Comparison of ENCODE assay signal across 8 cellular contexts in genomic region chr15:40098489-40099261, GRCh38. TPM values are rescaled to one million over a fixed set of nuclear protein-coding genes. Genes with fewer than 3 reads are reported as not detected.
DNase-seq lines count a peak whose midpoint lies in the region; ATAC-seq lines count a peak whose summit lies in the region.

No MANE protein-coding gene starts in this region.

- H3K36me3 ChIP-seq in ectodermal cell (ENCODE audit: control insufficient read depth, insufficient read depth, low read length), result peaks cover 19% of the 10 kb centered on the region

- ATAC-seq in GM19397 (IDR thresholded peaks at IDR 0.05; ENCODE audit: unreplicated experiment) (peak; percentile 83), HG03460 (IDR thresholded peaks at IDR 0.05; ENCODE audit: unreplicated experiment) (peak; percentile 85)

- H3K4me1 ChIP-seq in ectodermal cell (ENCODE audit: control insufficient read depth, insufficient read depth, low read length), result peaks cover 66% of the 10 kb centered on the region

- WGBS in ectodermal cell, 2 experiments, result 58 to 67% methylated on average over 12 of the region's 12 CpGs

- H3K27ac ChIP-seq in ectodermal cell (ENCODE audit: insufficient read depth, low read depth, low read length, poor library complexity, severe bottlenecking), result peak overlapping the region; percentile 44

- peak; percentile 85 for DNase-seq in CD1c-positive myeloid dendritic cell (ENCODE audit: extremely low spot score)
- peak; percentile 84 for DNase-seq in NCI-H510A (lab: John Stamatoyannopoulos, UW)
- DNase-seq in activated CD4-positive, alpha-beta T cell treated with anti-CD3 and anti-CD28 coated beads, Interleukin-2, amount 50 U/mL, for 4 hours, result peak; percentile 36 to 53
- DNase-seq in midbrain (lab: John Stamatoyannopoulos, UW), result peak; percentile 27
- DNase-seq in stimulated activated CD8-positive, alpha-beta memory T cell treated with anti-CD3 and anti-CD28 coated beads, Interleukin-4, amount 100 ng/mL, for 48 hours, result peak; percentile 71

- no peak overlapping the region for H3K4me3 ChIP-seq in ectodermal cell (ENCODE audit: insufficient read depth, low read depth, low read length)

- H3K9me3 ChIP-seq in ectodermal cell (ENCODE audit: control insufficient read depth, low read length), result no peaks in the 10 kb centered on the region

- no peaks in the 10 kb centered on the region for H3K27me3 ChIP-seq in ectodermal cell (ENCODE audit: control insufficient read depth, insufficient read depth, low read length, poor library complexity, severe bottlenecking)

RNA-seq across cellular contexts. Expression of gene BMF, which starts 10.0 kb away (rescaled TPM):
- 74.0 TPM for polyA plus RNA-seq in ectodermal cell (2013, experiment 1 of 4)
- polyA plus RNA-seq in ectodermal cell (2013, experiment 2 of 4), result 115 TPM
- 66.2 TPM for polyA plus RNA-seq in ectodermal cell (2013, experiment 3 of 4)
- polyA plus RNA-seq in ectodermal cell (2013, experiment 4 of 4), result 65.1 TPM

RNA-seq across cellular contexts. Expression of gene SRP14, which starts 59.7 kb away (rescaled TPM):
- polyA plus RNA-seq in ectodermal cell (2013, experiment 1 of 4), result 525 TPM
- 500 TPM for polyA plus RNA-seq in ectodermal cell (2013, experiment 2 of 4)
- 575 TPM for polyA plus RNA-seq in ectodermal cell (2013, experiment 3 of 4)
- polyA plus RNA-seq in ectodermal cell (2013, experiment 4 of 4), result 645 TPM

Comparison
In these comparisons a context has a peak if more than half of its experiments do, and no peak if none do; other contexts are left out.
1. DNase-seq: peak in every context shown above with its lines; median percentile 85 in CD1c-positive myeloid dendritic cell; 84 in NCI-H510A; 71 in stimulated activated CD8-positive, alpha-beta memory T cell treated with anti-CD3 and anti-CD28 coated beads, Interleukin-4, amount 100 ng/mL, for 48 hours; 44 in activated CD4-positive, alpha-beta T cell treated with anti-CD3 and anti-CD28 coated beads, Interleukin-2, amount 50 U/mL, for 4 hours; 27 in midbrain.